ENCODE assay signal across 29 cellular contexts in genomic region chr4:149933120-149933519, GRCh38.
"Had no signal": no experiment of that assay in that cellular context is flagged by ENCODE, and none has a peak within 500 bp of the region (broad histone marks: within the 10 kb centered on the region; RNA-seq: fewer than 3 reads in every experiment).

No MANE protein-coding gene starts in this region.

- H3K4me2 ChIP-seq: KMS-11, PC-9 had no signal

- DNase-seq: Karpas-422, MM.1S, NCI-H1048, NCI-H1092 treated with DMSO at 0.1 percent for 48 hours, NCI-H1105 treated with DMSO at 0.1 percent for 48 hours, NCI-H1417, NCI-H1436, NCI-H146, NCI-H1694, NCI-H187 treated with DMSO at 0.1 percent for 48 hours, NCI-H2029, NCI-H2081, NCI-H2171 treated with DMSO at 0.1 percent for 48 hours, NCI-H226, NCI-H510A, NCI-H524, NCI-H526, NCI-H69, NCI-H748 treated with DMSO at 0.1 percent for 48 hours, NCI-H82, PC-9, SHP77, SIG-M5, SJCRH30, T-cell had no signal

- H3K4me1 ChIP-seq: SJCRH30 had no signal

- H3K9ac ChIP-seq: KMS-11 had no signal

- H3K4me3 ChIP-seq: PC-9, SJCRH30 had no signal

- H2AFZ ChIP-seq: PC-9 had no signal

- H3K9me3 ChIP-seq: SJCRH30 had no signal

- ATAC-seq: Panc1, SK-N-SH treated with all-trans-retinoic acid at 6 μM for 48 hours, T-cell had no signal

- H3K36me3 ChIP-seq: SJCRH30 had no signal

- H3K27ac ChIP-seq: KMS-11, PC-9, RWPE1, SJCRH30 had no signal

- H3K27me3 ChIP-seq: SJCRH30 had no signal
